8 cellular contexts compared by ENCODE assay signal in the genomic region with DNA sequence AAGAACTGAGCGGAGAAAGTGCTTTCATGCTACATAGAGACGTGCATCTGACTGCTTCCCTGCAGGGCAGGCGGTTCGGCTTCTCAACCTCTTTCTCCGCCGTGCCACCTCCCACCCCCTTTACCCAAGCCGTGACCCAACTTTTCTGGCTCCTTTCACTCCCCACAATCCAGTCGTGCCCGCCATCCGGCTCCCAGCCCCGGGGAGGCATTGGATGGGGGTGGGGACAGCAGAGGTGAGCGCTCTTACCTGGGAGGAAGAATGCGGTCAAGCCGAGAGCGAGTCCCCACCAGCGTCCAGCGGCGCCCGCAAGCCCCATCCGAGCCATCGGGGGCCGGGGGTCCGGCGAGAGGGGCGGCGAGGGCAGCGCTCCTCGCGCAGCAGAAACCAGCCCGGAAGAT. TPM values are rescaled to one million over a fixed set of nuclear protein-coding genes. Genes with fewer than 3 reads are reported as not detected.
DNase-seq lines count a peak whose midpoint lies in the region; ATAC-seq lines count a peak whose summit lies in the region.

No MANE protein-coding gene starts in this region.

- H3K4me3 ChIP-seq in MG63 = peak overlapping the region; percentile 73
- H3K4me3 ChIP-seq in muscle layer of duodenum (ENCODE audit: low read depth in 1 of 2, low read length in 2 of 2) = peak overlapping the region; percentile 76 to 80

- H3K9me3 ChIP-seq in MG63 (no peaks in the 10 kb centered on the region; the same call in 1 of the 2 replicates), muscle layer of duodenum (ENCODE audit: control insufficient read depth in 1 of 2, low read length in 2 of 2) (no peaks in the 10 kb centered on the region)

- peaks cover 7 to 28% of the 10 kb centered on the region in 2 donors for H3K4me1 ChIP-seq in muscle layer of duodenum (ENCODE audit: control insufficient read depth in 1 of 2, insufficient read depth in 2 of 2, low read length in 2 of 2)

- peak overlapping the region; percentile 69 for H3K27ac ChIP-seq in muscle layer of duodenum (ENCODE audit: low read length)

- H3K27me3 ChIP-seq in MG63 (no peaks in the 10 kb centered on the region), muscle layer of duodenum (ENCODE audit: low read depth, low read length) (peaks cover 4% of the 10 kb centered on the region)

- DNase-seq in NCI-H1092 treated with DMSO at 0.1 percent for 48 hours (lab: John Stamatoyannopoulos, UW) (peak; percentile 30), NCI-H1092 (lab: John Stamatoyannopoulos, UW) (no peak), MG63 (peak; percentile 23), cerebellum (ENCODE audit: low spot score) (peak; percentile 33), SHP77 (lab: John Stamatoyannopoulos, UW) (no peak), iPS-NIHi7 (ENCODE audit: extremely low spot score) (no peak)

- H3K36me3 ChIP-seq in MG63 = no peaks in the 10 kb centered on the region
- no peaks in the 10 kb centered on the region for H3K36me3 ChIP-seq in muscle layer of duodenum (ENCODE audit: control insufficient read depth in 1 of 2, insufficient read depth in 2 of 2, low read length in 2 of 2)

- ATAC-seq in HG02571 (IDR thresholded peaks at IDR 0.05; ENCODE audit: unreplicated experiment) = no peak

RNA-seq across cellular contexts. Expression of a gene that starts 0.8 kb away (rescaled TPM):
- 2.2 and 5.3 TPM in 2 replicates for total RNA-seq in MG63 (2014; rRNA removed; shearing (Covaris generic); ENCODE audit: low replicate concordance)
- 20.1 TPM for total RNA-seq in cerebellum

Comparison
In these comparisons a context has a peak if more than half of its experiments do, and no peak if none do; other contexts are left out.
1. DNase-seq: peak in NCI-H1092 treated with DMSO at 0.1 percent for 48 hours (single experiment), MG63 (single experiment) and cerebellum (single experiment); none in NCI-H1092 (single experiment), SHP77 (0 of 2) and iPS-NIHi7 (single experiment).